Comparison of ENCODE assay signal across 11 cellular contexts in the genomic region with DNA sequence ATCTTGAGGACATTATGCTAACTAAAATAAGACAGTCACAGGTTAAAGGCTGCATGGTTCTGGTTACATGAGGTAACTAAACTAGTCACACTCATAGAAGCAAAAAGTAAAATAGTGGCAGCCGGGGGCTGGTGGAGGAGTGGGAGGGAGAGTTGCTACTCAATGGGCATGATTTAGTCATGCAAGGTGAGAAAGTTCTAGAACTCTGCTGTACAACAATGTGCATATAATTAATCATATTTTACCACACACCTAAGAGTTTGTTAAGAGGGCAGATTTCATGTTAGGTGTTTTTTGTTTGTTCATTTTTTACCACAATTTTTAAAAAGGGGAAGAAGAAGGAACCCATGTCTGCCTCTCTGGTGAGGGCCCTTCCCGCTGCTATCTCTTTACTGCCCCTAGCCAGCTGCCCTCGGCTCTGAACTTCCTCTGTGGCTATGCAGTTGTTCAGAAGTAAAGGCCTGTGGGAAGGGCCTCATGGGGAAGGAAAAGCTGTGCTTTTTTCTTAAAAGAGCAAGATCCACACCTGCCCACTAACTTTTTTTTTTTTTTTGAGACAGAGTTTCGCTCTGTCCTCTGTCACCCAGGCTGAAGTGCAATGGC. TPM values are rescaled to one million over a fixed set of nuclear protein-coding genes. Genes with fewer than 3 reads are reported as not detected.
A peak's percentile ranks its signal among the peaks of the same experiment; 100 is the strongest.
DNase-seq lines count a peak whose midpoint lies in the region; ATAC-seq and TF ChIP-seq lines count a peak whose summit lies in the region.
"Had no signal": no experiment of that assay in that cellular context is flagged by ENCODE, and none has a peak within 500 bp of the region (broad histone marks: within the 10 kb centered on the region; RNA-seq: fewer than 3 reads in every experiment).

No MANE protein-coding gene starts in this region.

- no peak for TF ChIP-seq POLR2A in adrenal gland (IDR thresholded peaks at IDR 0.05)

- H3K4me2 ChIP-seq in BLaER1 treated with 17β-estradiol and CSF1 and Interleukin-3, amounts not matched to agents 10 nM and 100 nM, result peak overlapping the region; percentile 74 to 96 (median 85)
- no peak overlapping the region for H3K4me2 ChIP-seq in PC-9
- H3K4me2 ChIP-seq: hepatocyte had no signal

- no peak overlapping the region for H3K4me3 ChIP-seq in BLaER1 treated with 17β-estradiol and CSF1 and Interleukin-3, amounts not matched to agents 10 nM and 100 nM
- H3K4me3 ChIP-seq in adrenal gland (no peak overlapping the region), PC-9 (no peak overlapping the region)
- H3K4me3 ChIP-seq: hepatocyte, SK-N-MC had no signal

- no peaks in the 10 kb centered on the region for H3K79me2 ChIP-seq in PC-9 (ENCODE audit: low read depth)
- H3K79me2 ChIP-seq: hepatocyte had no signal

- POLR2A ChIA-PET in PC-9 (lab: Charles Lee; ENCODE audit: unreplicated experiment), result no interaction called here

- CTCF ChIA-PET in PC-9 (lab: Charles Lee), result no interaction called here

- DNase-seq in adrenal gland, result peak in 2 of 7 donors; percentile 46 to 56
- DNase-seq in naive B cell, result no peak
- no peak for DNase-seq in NCI-H2029 (lab: John Stamatoyannopoulos, UW)
- no peak for DNase-seq in dedifferentiated amniotic fluid mesenchymal stem cell (ENCODE audit: extremely low spot score)
- no peak for DNase-seq in PC-9
- DNase-seq: DMS 273 treated with DMSO at 0.1 percent for 48 hours had no signal

- H4K20me1 ChIP-seq in BLaER1 treated with 17β-estradiol and CSF1 and Interleukin-3, amounts not matched to agents 10 nM and 100 nM, result no peaks in the 10 kb centered on the region
- H4K20me1 ChIP-seq in PC-9 (ENCODE audit: insufficient read depth), result no peaks in the 10 kb centered on the region

- H3K4me3 Mint-ChIP-seq in naive B cell, result peak overlapping the region in 1 of 8 donors; percentile 51

- no TSS peak for BruUV-seq in PC-9 (replicated peaks; lab: Mats Ljungman, UMichigan)

- H3K4me1 Mint-ChIP-seq in naive B cell, result peaks cover 3 to 26% (median 22%) of the 10 kb centered on the region in 3 donors

- WGBS in adrenal gland, 4 donors, result 56 to 75% (median 72%) methylated on average over 4 of the region's 4 CpGs

- no peaks in the 10 kb centered on the region for H3K9me2 ChIP-seq in PC-9 (ENCODE audit: insufficient read depth)

- intact Hi-C loops in adrenal gland (cut with DNase I) (no loop called here), PC-9 (cut with micrococcal nuclease; ENCODE audit: unreplicated experiment) (no loop called here)

- TF ChIP-seq CTCF in adrenal gland (IDR thresholded peaks at IDR 0.05), result no peak
- TF ChIP-seq CTCF in PC-9 (conservative IDR thresholded peaks at IDR 0.05), result no peak

- H2AFZ ChIP-seq in PC-9, result no peak overlapping the region
- H2AFZ ChIP-seq: hepatocyte had no signal

- H3K27ac ChIP-seq in BLaER1 treated with 17β-estradiol and CSF1 and Interleukin-3, amounts not matched to agents 10 nM and 100 nM, result peak overlapping the region; percentile 82 to 98 (median 92)
- H3K27ac ChIP-seq in adrenal gland (peak overlapping the region; percentile 41 to 90 (median 75)), PC-9 (no peak overlapping the region)
- H3K27ac ChIP-seq: hepatocyte, SK-N-MC had no signal

- peak overlapping the region in 2 of 6 donors; percentile 24 to 88 for H3K27ac Mint-ChIP-seq in naive B cell

- H3K4me1 ChIP-seq in BLaER1 treated with 17β-estradiol and CSF1 and Interleukin-3, amounts not matched to agents 10 nM and 100 nM, result peaks cover 28 to 94% (median 63%) of the 10 kb centered on the region in 10 experiments
- H3K4me1 ChIP-seq in adrenal gland (replicated peaks in 1 of 2), result no peaks in the 10 kb centered on the region
- no peaks in the 10 kb centered on the region for H3K4me1 ChIP-seq in PC-9 (replicated peaks; ENCODE audit: insufficient read depth)

- no peaks in the 10 kb centered on the region for H3F3A ChIP-seq in PC-9 (ENCODE audit: insufficient read depth, low read depth)

- peaks cover 0 to 5% of the 10 kb centered on the region in 2 donors for H3K36me3 Mint-ChIP-seq in naive B cell

- peak overlapping the region in 10 of 11 experiments; percentile 55 to 86 (median 76); a peak in 20 of 22 replicates for H3K9ac ChIP-seq in BLaER1 treated with 17β-estradiol and CSF1 and Interleukin-3, amounts not matched to agents 10 nM and 100 nM

- peak; percentile 56 for ATAC-seq in HG02610 (IDR thresholded peaks at IDR 0.05; ENCODE audit: unreplicated experiment)
- ATAC-seq in naive B cell (ENCODE audit: low read depth in 2 of 2), result peak; percentile 74 to 89
- no peak for ATAC-seq in HG02885 (IDR thresholded peaks at IDR 0.05; ENCODE audit: poor library complexity, unreplicated experiment)

- H3K36me3 ChIP-seq in BLaER1 treated with 17β-estradiol and CSF1 and Interleukin-3, amounts not matched to agents 10 nM and 100 nM, result peaks cover 0 to 25% (median 0%) of the 10 kb centered on the region in 11 experiments; a peak in 9 of 22 replicates
- H3K36me3 ChIP-seq in adrenal gland (replicated peaks in 1 of 2) (no peaks in the 10 kb centered on the region), PC-9 (ENCODE audit: low read depth) (no peaks in the 10 kb centered on the region)

- H3K9me3 Mint-ChIP-seq in naive B cell, result peaks cover 3 to 18% (median 11%) of the 10 kb centered on the region in 7 donors

- peaks cover 18 to 61% (median 31%) of the 10 kb centered on the region in 11 experiments for H3K9me3 ChIP-seq in BLaER1 treated with 17β-estradiol and CSF1 and Interleukin-3, amounts not matched to agents 10 nM and 100 nM (replicated peaks in 1 of 11)
- no peaks in the 10 kb centered on the region for H3K9me3 ChIP-seq in adrenal gland (replicated peaks in 1 of 3)
- no peaks in the 10 kb centered on the region for H3K9me3 ChIP-seq in PC-9 (ENCODE audit: insufficient read depth, low read depth)

- no peaks in the 10 kb centered on the region for H3K27me3 ChIP-seq in BLaER1 treated with 17β-estradiol and CSF1 and Interleukin-3, amounts not matched to agents 10 nM and 100 nM
- H3K27me3 ChIP-seq in adrenal gland (peaks cover 3% of the 10 kb centered on the region), PC-9 (ENCODE audit: insufficient read depth, low read depth) (peaks cover 71% of the 10 kb centered on the region)
- H3K27me3 ChIP-seq: hepatocyte had no signal

- peaks cover 3 to 36% (median 22%) of the 10 kb centered on the region in 3 donors for H3K27me3 Mint-ChIP-seq in naive B cell

RNA-seq across cellular contexts. Expression of a gene that starts 11.2 kb away (rescaled TPM):
- under 1 TPM in 7 of 8 donors, not detected in 1; 0.18 to 0.95 (median 0.28) TPM for total RNA-seq in adrenal gland
- polyA plus RNA-seq in adrenal gland, result under 1 TPM; 0.24 to 0.40 (median 0.30) TPM
- polyA plus RNA-seq in naive B cell (ENCODE audit: low read depth in 6 of 6), result under 1 TPM in 3 of 6 donors, not detected in 3; 0.14 to 0.60 (median 0.24) TPM
- total RNA-seq in PC-9 (2021), result not detected in 2 replicates
- total RNA-seq: hepatocyte had no signal
- polyA plus RNA-seq: hepatocyte had no signal

RNA-seq across cellular contexts. Expression of a gene that starts 25.9 kb away (rescaled TPM):
- total RNA-seq in adrenal gland (1 to 10 TPM in 7 of 8 donors, not detected in 1; 2.1 to 4.5 (median 2.6) TPM), PC-9 (2021) (not detected in 2 replicates)
- polyA plus RNA-seq in adrenal gland (1 to 10 TPM in 2 of 3 donors, under 1 TPM in 1; 0.64 to 1.2 (median 1.0) TPM), naive B cell (ENCODE audit: low read depth in 6 of 6) (1 to 10 TPM in 1 of 6 donors, under 1 TPM in 4, not detected in 1; 0.20 to 1.5 (median 0.25) TPM)

RNA-seq across cellular contexts. Expression of a gene that starts 47.3 kb away (rescaled TPM):
- total RNA-seq in adrenal gland, result not detected
- polyA plus RNA-seq in adrenal gland, result not detected
- 1 to 10 TPM in 1 of 6 donors, under 1 TPM in 1, not detected in 4; 0.94 to 1.1 TPM for polyA plus RNA-seq in naive B cell (ENCODE audit: low read depth in 6 of 6)
- total RNA-seq in PC-9 (2021), result not detected in 2 replicates
- polyA plus RNA-seq: hepatocyte had no signal

RNA-seq across cellular contexts. Expression of a gene that starts 53.6 kb away (rescaled TPM):
- total RNA-seq in adrenal gland (10 to 100 TPM in 6 of 8 donors, 1 to 10 TPM in 2; 6.0 to 26.6 (median 15.9) TPM), PC-9 (2021) (not detected in 2 replicates)
- polyA plus RNA-seq in adrenal gland (10 to 100 TPM in 1 of 3 donors, 1 to 10 TPM in 2; 7.3 to 11.7 (median 8.5) TPM), naive B cell (ENCODE audit: low read depth in 6 of 6) (1 to 10 TPM in 5 of 6 donors, not detected in 1; 1.2 to 2.3 (median 1.6) TPM)
